37 cellular contexts compared by ENCODE assay signal in the genomic region with DNA sequence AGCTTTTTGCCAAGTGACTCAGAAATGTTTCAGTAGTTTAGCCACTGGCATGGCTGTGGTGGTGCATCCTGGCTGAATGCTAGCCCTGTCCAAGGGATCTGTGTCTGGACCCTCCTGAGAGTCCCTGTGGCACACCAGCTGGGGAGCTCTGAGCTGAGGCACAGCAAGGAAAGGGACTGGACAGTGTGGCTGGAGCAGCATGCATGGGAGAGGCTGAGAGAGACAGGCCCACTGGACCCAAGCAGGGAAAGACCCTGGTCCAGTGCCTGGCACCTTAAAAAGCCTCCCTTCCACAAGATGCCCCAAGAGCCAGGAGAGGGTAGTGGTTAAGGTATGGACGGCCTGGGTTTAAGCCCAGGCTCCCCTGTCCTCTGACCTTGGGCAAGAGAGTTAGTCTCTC.
"Had no signal": no experiment of that assay in that cellular context is flagged by ENCODE, and none has a peak within 500 bp of the region (broad histone marks: within the 10 kb centered on the region; RNA-seq: fewer than 3 reads in every experiment).

No MANE protein-coding gene starts in this region.

- H3K36me3 ChIP-seq: ascending aorta, cardiac muscle cell, WERI-Rb-1 had no signal

- H3K4me1 Mint-ChIP-seq: activated CD4-positive, alpha-beta T cell treated with anti-CD3 and anti-CD28 coated beads for 36 hours; activated CD4-positive, alpha-beta T cell treated with anti-CD3 and anti-CD28 coated beads, Interleukin-2, amount 10 ng/mL, durations not matched to agents 7 days and 5 days; activated CD8-positive, alpha-beta memory T cell treated with anti-CD3 and anti-CD28 coated beads, Interleukin-2, amount 10 ng/mL, durations not matched to agents 7 days and 5 days; activated naive CD4-positive, alpha-beta T cell treated with anti-CD3 and anti-CD28 coated beads, Interleukin-2, amount 10 ng/mL, durations not matched to agents 7 days and 5 days; activated naive CD4-positive, alpha-beta T cell treated with anti-CD3 and anti-CD28 coated beads, Interleukin-2, amount 50 U/mL, for 24 hours; activated naive CD8-positive, alpha-beta T cell treated with anti-CD3 and anti-CD28 coated beads, Interleukin-2, amount 10 ng/mL, durations not matched to agents 7 days and 5 days; activated naive CD8-positive, alpha-beta T cell treated with anti-CD3 and anti-CD28 coated beads, Interleukin-2, amount 50 U/mL, for 24 hours; brain; central memory CD8-positive, alpha-beta T cell; WTC11 had no signal

- H3K4me3 ChIP-seq: ascending aorta, cardiac muscle cell had no signal

- H3K36me3 Mint-ChIP-seq: activated CD8-positive, alpha-beta memory T cell treated with anti-CD3 and anti-CD28 coated beads, Interleukin-2, amount 10 ng/mL, durations not matched to agents 7 days and 5 days; activated naive CD4-positive, alpha-beta T cell treated with anti-CD3 and anti-CD28 coated beads, Interleukin-2, amount 10 ng/mL, durations not matched to agents 7 days and 5 days; activated naive CD4-positive, alpha-beta T cell treated with anti-CD3 and anti-CD28 coated beads, Interleukin-2, amount 50 U/mL, for 24 hours; activated naive CD8-positive, alpha-beta T cell; activated naive CD8-positive, alpha-beta T cell treated with anti-CD3 and anti-CD28 coated beads, Interleukin-2, amount 10 ng/mL, durations not matched to agents 7 days and 5 days; brain; T-cell; WTC11 had no signal

- H3K4me3 Mint-ChIP-seq: activated CD4-positive, alpha-beta memory T cell treated with anti-CD3 and anti-CD28 coated beads, Interleukin-2, amount 10 ng/mL, durations not matched to agents 7 days and 5 days; activated CD4-positive, alpha-beta T cell treated with anti-CD3 and anti-CD28 coated beads for 36 hours; activated CD4-positive, alpha-beta T cell treated with anti-CD3 and anti-CD28 coated beads, Interleukin-2, amount 10 ng/mL, durations not matched to agents 7 days and 5 days; activated CD8-positive, alpha-beta memory T cell treated with anti-CD3 and anti-CD28 coated beads, Interleukin-2, amount 10 ng/mL, durations not matched to agents 7 days and 5 days; activated CD8-positive, alpha-beta T cell treated with anti-CD3 and anti-CD28 coated beads, Interleukin-2, amount 10 ng/mL, durations not matched to agents 7 days and 5 days; activated naive CD4-positive, alpha-beta T cell treated with anti-CD3 and anti-CD28 coated beads, Interleukin-2, amount 10 ng/mL, durations not matched to agents 7 days and 5 days; activated naive CD4-positive, alpha-beta T cell treated with anti-CD3 and anti-CD28 coated beads, Interleukin-2, amount 50 U/mL, for 24 hours; activated naive CD8-positive, alpha-beta T cell; activated naive CD8-positive, alpha-beta T cell treated with anti-CD3 and anti-CD28 coated beads, Interleukin-2, amount 10 ng/mL, durations not matched to agents 7 days and 5 days; activated naive CD8-positive, alpha-beta T cell treated with anti-CD3 and anti-CD28 coated beads, Interleukin-2, amount 50 U/mL, for 24 hours; activated T-cell treated with anti-CD3 and anti-CD28 coated beads, Interleukin-2, amount 50 U/mL, for 24 hours; brain; central memory CD8-positive, alpha-beta T cell; T-cell; T-helper 2 cell treated with Interferon-gamma antibody and Interleukin-4, amounts not matched to agents 5 μg/mL and 100 μg/mL, for 36 hours; WTC11 had no signal

- H3K4me1 ChIP-seq: ascending aorta had no signal

- DNase-seq: activated CD4-positive, alpha-beta memory T cell treated with anti-CD3 and anti-CD28 coated beads, Interleukin-2, amount 10 ng/mL, durations not matched to agents 7 days and 5 days; activated CD4-positive, alpha-beta T cell treated with anti-CD3 and anti-CD28 coated beads for 1 hour; activated CD4-positive, alpha-beta T cell treated with anti-CD3 and anti-CD28 coated beads for 36 hours; activated CD4-positive, alpha-beta T cell treated with anti-CD3 and anti-CD28 coated beads for 48 hours; activated CD4-positive, alpha-beta T cell treated with anti-CD3 and anti-CD28 coated beads, Interleukin-2, amount 10 ng/mL, durations not matched to agents 7 days and 5 days; activated CD4-positive, alpha-beta T cell treated with anti-CD3 and anti-CD28 coated beads, Interleukin-2, amount 50 U/mL, for 48 hours; activated CD4-positive, CD25-positive, alpha-beta regulatory T cell; activated CD8-positive, alpha-beta memory T cell treated with anti-CD3 and anti-CD28 coated beads for 24 hours; activated CD8-positive, alpha-beta memory T cell treated with anti-CD3 and anti-CD28 coated beads, Interleukin-2, amount 10 ng/mL, durations not matched to agents 7 days and 5 days; activated CD8-positive, alpha-beta memory T cell treated with anti-CD3 and anti-CD28 coated beads, Interleukin-2, amount 50 U/mL, for 48 hours; activated CD8-positive, alpha-beta T cell treated with anti-CD3 and anti-CD28 coated beads, Interleukin-2, amount 10 ng/mL, durations not matched to agents 7 days and 5 days; activated effector memory CD4-positive, alpha-beta T cell treated with Interleukin-2 at 50 U/mL for 16 hours; activated gamma-delta T cell; activated naive CD4-positive, alpha-beta T cell treated with anti-CD3 and anti-CD28 coated beads, Interleukin-2, amount 10 ng/mL, durations not matched to agents 7 days and 5 days; activated naive CD4-positive, alpha-beta T cell treated with Interleukin-2 at 50 U/mL for 16 hours; activated naive CD8-positive, alpha-beta T cell treated with anti-CD3 and anti-CD28 coated beads, Interleukin-2, amount 10 ng/mL, durations not matched to agents 7 days and 5 days; activated naive CD8-positive, alpha-beta T cell treated with anti-CD3 and anti-CD28 coated beads, Interleukin-2, amount 50 U/mL, for 24 hours; activated T-cell treated with anti-CD3 and anti-CD28 coated beads, Interleukin-2, amount 50 U/mL, for 24 hours; activated T-cell treated with anti-CD3 and anti-CD28 coated beads, Interleukin-2, amount 50 U/mL, for 48 hours; amygdala; anterior cingulate cortex; caudate nucleus; cerebellar nuclear complex; T-cell; T-helper 2 cell; T-helper 9 cell; WERI-Rb-1 had no signal

- H3K27me3 ChIP-seq: ascending aorta, cardiac muscle cell had no signal

- H3K27ac Mint-ChIP-seq: activated CD4-positive, alpha-beta memory T cell treated with anti-CD3 and anti-CD28 coated beads, Interleukin-2, amount 10 ng/mL, durations not matched to agents 7 days and 5 days; activated CD4-positive, alpha-beta T cell treated with anti-CD3 and anti-CD28 coated beads for 36 hours; activated CD4-positive, alpha-beta T cell treated with anti-CD3 and anti-CD28 coated beads, Interleukin-2, amount 10 ng/mL, durations not matched to agents 7 days and 5 days; activated CD8-positive, alpha-beta memory T cell treated with anti-CD3 and anti-CD28 coated beads, Interleukin-2, amount 10 ng/mL, durations not matched to agents 7 days and 5 days; activated CD8-positive, alpha-beta T cell treated with anti-CD3 and anti-CD28 coated beads, Interleukin-2, amount 10 ng/mL, durations not matched to agents 7 days and 5 days; activated naive CD4-positive, alpha-beta T cell treated with anti-CD3 and anti-CD28 coated beads, Interleukin-2, amount 10 ng/mL, durations not matched to agents 7 days and 5 days; activated naive CD4-positive, alpha-beta T cell treated with anti-CD3 and anti-CD28 coated beads, Interleukin-2, amount 50 U/mL, for 24 hours; activated naive CD8-positive, alpha-beta T cell; activated naive CD8-positive, alpha-beta T cell treated with anti-CD3 and anti-CD28 coated beads, Interleukin-2, amount 10 ng/mL, durations not matched to agents 7 days and 5 days; activated naive CD8-positive, alpha-beta T cell treated with anti-CD3 and anti-CD28 coated beads, Interleukin-2, amount 50 U/mL, for 24 hours; activated T-cell treated with anti-CD3 and anti-CD28 coated beads, Interleukin-2, amount 50 U/mL, for 24 hours; activated T-helper 2 cell treated with anti-CD3 and anti-CD28 coated beads, Interferon-gamma antibody, Interleukin-2, Interleukin-4, amounts not matched to agents 10 μg/mL and 5 μg/mL and 100 μg/mL, durations not matched to agents 14 hours and 24 hours and 36 hours; brain; T-helper 2 cell treated with Interferon-gamma antibody and Interleukin-4, amounts not matched to agents 5 μg/mL and 100 μg/mL, for 36 hours; WTC11 had no signal

- H3K9me3 Mint-ChIP-seq: activated CD4-positive, alpha-beta memory T cell treated with anti-CD3 and anti-CD28 coated beads, Interleukin-2, amount 10 ng/mL, durations not matched to agents 7 days and 5 days; activated CD4-positive, alpha-beta T cell treated with anti-CD3 and anti-CD28 coated beads, Interleukin-2, amount 10 ng/mL, durations not matched to agents 7 days and 5 days; activated naive CD4-positive, alpha-beta T cell treated with anti-CD3 and anti-CD28 coated beads, Interleukin-2, amount 10 ng/mL, durations not matched to agents 7 days and 5 days; activated naive CD4-positive, alpha-beta T cell treated with anti-CD3 and anti-CD28 coated beads, Interleukin-2, amount 50 U/mL, for 24 hours; activated naive CD8-positive, alpha-beta T cell treated with anti-CD3 and anti-CD28 coated beads, Interleukin-2, amount 10 ng/mL, durations not matched to agents 7 days and 5 days; activated naive CD8-positive, alpha-beta T cell treated with anti-CD3 and anti-CD28 coated beads, Interleukin-2, amount 50 U/mL, for 24 hours; activated T-cell treated with anti-CD3 and anti-CD28 coated beads, Interleukin-2, amount 50 U/mL, for 24 hours; activated T-helper 2 cell treated with anti-CD3 and anti-CD28 coated beads, Interferon-gamma antibody, Interleukin-2, Interleukin-4, amounts not matched to agents 10 μg/mL and 5 μg/mL and 100 μg/mL, durations not matched to agents 14 hours and 24 hours and 36 hours; central memory CD8-positive, alpha-beta T cell; T-cell; T-helper 2 cell treated with Interferon-gamma antibody and Interleukin-4, amounts not matched to agents 5 μg/mL and 100 μg/mL, for 36 hours; WTC11 had no signal

- ATAC-seq: activated CD4-positive, alpha-beta T cell treated with anti-CD3 and anti-CD28 coated beads for 36 hours; activated CD4-positive, CD25-positive, alpha-beta regulatory T cell treated with anti-CD3 and anti-CD28 coated beads, Interleukin-2, amount 50 U/mL, for 24 hours; activated CD8-positive, alpha-beta memory T cell treated with anti-CD3 and anti-CD28 coated beads, Interleukin-2, amount 10 ng/mL, durations not matched to agents 7 days and 5 days; activated CD8-positive, alpha-beta T cell treated with anti-CD3 and anti-CD28 coated beads, Interleukin-2, amount 10 ng/mL, durations not matched to agents 7 days and 5 days; activated naive CD8-positive, alpha-beta T cell treated with anti-CD3 and anti-CD28 coated beads, Interleukin-2, amount 50 U/mL, for 24 hours; T-cell; WTC11 had no signal

- H3K27ac ChIP-seq: ascending aorta, cardiac muscle cell, WERI-Rb-1 had no signal

- H3K9me3 ChIP-seq: ascending aorta had no signal
